1 cellular context compared by ENCODE assay signal in genomic region chr16:8537691-8538342, GRCh38.
TF ChIP-seq lines count a peak whose summit lies in the region.

No MANE protein-coding gene starts in this region.

TF ChIP-seq in HepG2, 621 proteins besides CTCF, POLR2A, EP300 and RAD21 (continued from another document and continues in another):
- no peak for TF ChIP-seq ZNF512B (CRISPR knock-in tag; IDR thresholded peaks at IDR 0.05; ENCODE audit: borderline replicate concordance)
- no peak for TF ChIP-seq ZNF576 (CRISPR knock-in tag; IDR thresholded peaks at IDR 0.05)
- TF ChIP-seq ARNTL (CRISPR knock-in tag; IDR thresholded peaks at IDR 0.05): no peak
- no peak for TF ChIP-seq PRDM4 (CRISPR knock-in tag; IDR thresholded peaks at IDR 0.05; ENCODE audit: borderline replicate concordance)
- peak; percentile 76; the same call in 1 of the 2 replicates for TF ChIP-seq ZMYM4 (CRISPR knock-in tag; IDR thresholded peaks at IDR 0.05)
- TF ChIP-seq ZSCAN9 (CRISPR knock-in tag; IDR thresholded peaks at IDR 0.05; ENCODE audit: borderline replicate concordance): no peak
- peak; percentile 73 for TF ChIP-seq MED1 (CRISPR knock-in tag; IDR thresholded peaks at IDR 0.05)
- TF ChIP-seq AFF4 (CRISPR knock-in tag; IDR thresholded peaks at IDR 0.05): no peak
- TF ChIP-seq TIGD3 (CRISPR knock-in tag; IDR thresholded peaks at IDR 0.05; ENCODE audit: borderline replicate concordance): no peak
- no peak for TF ChIP-seq TEF (CRISPR knock-in tag; IDR thresholded peaks at IDR 0.05)
- no peak for TF ChIP-seq SPEN (CRISPR knock-in tag; IDR thresholded peaks at IDR 0.05; ENCODE audit: low read depth)
- peak; percentile 53 for TF ChIP-seq MEF2D (CRISPR knock-in tag; IDR thresholded peaks at IDR 0.05)
- no peak for TF ChIP-seq ATF7-NPFF (CRISPR knock-in tag; IDR thresholded peaks at IDR 0.05; ENCODE audit: low read depth)
- peak in 1 of 2 experiments; percentile 30; a peak in 1 of 4 replicates for TF ChIP-seq KLF16 (CRISPR knock-in tag; IDR thresholded peaks at IDR 0.05)
- TF ChIP-seq MAF1 (CRISPR knock-in tag; IDR thresholded peaks at IDR 0.05; ENCODE audit: borderline replicate concordance): no peak
- TF ChIP-seq ADNP (CRISPR knock-in tag; IDR thresholded peaks at IDR 0.05): peak; percentile 57; the same call in 1 of the 2 replicates
- no peak for TF ChIP-seq CERS6 (CRISPR knock-in tag; IDR thresholded peaks at IDR 0.05)
- no peak for TF ChIP-seq MAX (IDR thresholded peaks at IDR 0.05)
- TF ChIP-seq ELF3 (CRISPR knock-in tag; IDR thresholded peaks at IDR 0.05): peak; percentile 93
- TF ChIP-seq ZNF547 (CRISPR knock-in tag; IDR thresholded peaks at IDR 0.05): no peak; the same call in 1 of the 2 replicates
- peak; percentile 71 for TF ChIP-seq HDAC1 (CRISPR knock-in tag; IDR thresholded peaks at IDR 0.05)
- no peak for TF ChIP-seq PCBP2 (optimal IDR thresholded peaks at IDR 0.05; ENCODE audit: low read depth, low read length, poor library complexity, severe bottlenecking)
- TF ChIP-seq JUNB (CRISPR knock-in tag; IDR thresholded peaks at IDR 0.05; ENCODE audit: borderline replicate concordance): peak; percentile 34; the same call in 1 of the 2 replicates
- peak; percentile 50; the same call in 1 of the 2 replicates for TF ChIP-seq ZNF556 (CRISPR knock-in tag; IDR thresholded peaks at IDR 0.05; ENCODE audit: borderline replicate concordance)
- TF ChIP-seq FOSL1 (CRISPR knock-in tag; IDR thresholded peaks at IDR 0.05; ENCODE audit: borderline replicate concordance): no peak
- no peak for TF ChIP-seq ZNF749 (CRISPR knock-in tag; IDR thresholded peaks at IDR 0.05; ENCODE audit: borderline replicate concordance)
- no peak for TF ChIP-seq IKZF4 (CRISPR knock-in tag; IDR thresholded peaks at IDR 0.05; ENCODE audit: borderline replicate concordance, low read depth, not compliant biosample characterization)
- no peak for TF ChIP-seq DMTF1 (CRISPR knock-in tag; IDR thresholded peaks at IDR 0.05)
- no peak for TF ChIP-seq ZNF275 (CRISPR knock-in tag; IDR thresholded peaks at IDR 0.05; ENCODE audit: borderline replicate concordance)
- peak; percentile 85 for TF ChIP-seq RXRB (CRISPR knock-in tag; IDR thresholded peaks at IDR 0.05; ENCODE audit: borderline replicate concordance)
- no peak for TF ChIP-seq DMAP1 (CRISPR knock-in tag; IDR thresholded peaks at IDR 0.05)
- peak; percentile 35; the same call in 1 of the 2 replicates for TF ChIP-seq FOXJ3 (CRISPR knock-in tag; IDR thresholded peaks at IDR 0.05; ENCODE audit: borderline replicate concordance)
- peak; percentile 23; the same call in 1 of the 2 replicates for TF ChIP-seq BCL6 (CRISPR knock-in tag; IDR thresholded peaks at IDR 0.05)
- peak; percentile 29; the same call in 1 of the 2 replicates for TF ChIP-seq CEBPG (CRISPR knock-in tag; IDR thresholded peaks at IDR 0.05)
- no peak for TF ChIP-seq SNAPC5 (CRISPR knock-in tag; IDR thresholded peaks at IDR 0.05; ENCODE audit: borderline replicate concordance)
- TF ChIP-seq GMEB2 (CRISPR knock-in tag; IDR thresholded peaks at IDR 0.05; ENCODE audit: low read depth): no peak
- no peak for TF ChIP-seq NRL (CRISPR knock-in tag; IDR thresholded peaks at IDR 0.05; ENCODE audit: borderline replicate concordance)
- TF ChIP-seq ZNF614 (CRISPR knock-in tag; IDR thresholded peaks at IDR 0.05; ENCODE audit: borderline replicate concordance): 0 out of 2 replicates have a peak, but pooled peaks have one; percentile 76
- TF ChIP-seq HMG20B (CRISPR knock-in tag; conservative IDR thresholded peaks at IDR 0.05): no peak
- TF ChIP-seq ZBTB21 (CRISPR knock-in tag; IDR thresholded peaks at IDR 0.05): peak; percentile 57; the same call in 1 of the 2 replicates
